In the genomic region with DNA sequence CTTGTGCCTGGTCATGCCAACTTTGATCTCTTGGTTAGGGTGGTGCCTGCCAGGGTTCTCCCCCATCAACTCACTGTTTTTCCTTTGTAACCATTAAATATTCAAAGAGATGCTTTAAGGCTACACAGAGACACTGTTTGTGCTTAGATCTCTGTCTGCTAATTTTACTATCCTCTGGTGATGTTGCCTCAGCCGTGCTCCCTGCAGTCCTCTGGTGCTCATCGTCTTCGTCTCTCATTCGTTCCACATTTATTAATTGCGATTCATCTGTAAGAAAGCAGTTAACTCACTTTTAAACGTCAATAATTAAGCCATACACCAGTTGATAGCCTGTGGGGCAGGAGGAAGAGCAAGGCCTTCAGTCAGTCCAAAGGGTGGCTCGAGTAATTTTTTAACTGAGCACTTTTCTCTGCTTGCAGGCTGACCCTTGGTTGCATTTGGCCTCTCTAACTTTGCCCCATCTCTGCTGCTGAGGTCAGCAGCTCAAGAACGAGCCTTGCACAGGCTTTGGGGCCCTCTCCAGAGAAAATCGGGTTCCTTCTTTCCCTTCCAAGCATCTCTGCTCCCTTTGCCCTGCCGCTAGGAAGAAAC, we compare ENCODE assay signal across 19 cellular contexts.
"Had no signal": no experiment of that assay in that cellular context is flagged by ENCODE, and none has a peak within 500 bp of the region (broad histone marks: within the 10 kb centered on the region; RNA-seq: fewer than 3 reads in every experiment).

No MANE protein-coding gene starts in this region.

- DNase-seq: activated CD4-positive, alpha-beta T cell treated with anti-CD3 and anti-CD28 coated beads for 36 hours; activated CD4-positive, alpha-beta T cell treated with anti-CD3 and anti-CD28 coated beads, Interleukin-2, amount 50 U/mL, for 48 hours; activated gamma-delta T cell; effector CD8-positive, alpha-beta T cell; mesenchymal stem cell; mucosa of descending colon; naive B cell; stimulated activated CD4-positive, alpha-beta T cell treated with anti-CD3 and anti-CD28 coated beads, Interleukin-12 subunit alpha, Interleukin-12 subunit beta, amount 100 ng/mL, for 4 hours; stimulated activated CD4-positive, alpha-beta T cell treated with anti-CD3 and anti-CD28 coated beads, Interleukin-1b, Interleukin-23, amount 100 ng/mL, for 48 hours; stimulated activated CD8-positive, alpha-beta memory T cell treated with anti-CD3 and anti-CD28 coated beads, Interleukin-4, amount 100 ng/mL, for 48 hours; stimulated activated naive CD4-positive, alpha-beta T cell; T-cell had no signal

- H3K36me3 Mint-ChIP-seq: activated naive CD4-positive, alpha-beta T cell treated with anti-CD3 and anti-CD28 coated beads, Interleukin-2, amount 50 U/mL, for 72 hours; naive B cell; T-cell; WTC11 had no signal

- H3K79me2 ChIP-seq: hepatocyte had no signal

- H3K9me3 ChIP-seq: left lung, mucosa of descending colon, pancreas, thyroid gland had no signal

- H3K9me3 Mint-ChIP-seq: activated naive CD4-positive, alpha-beta T cell treated with anti-CD3 and anti-CD28 coated beads, Interleukin-2, amount 50 U/mL, for 72 hours; dendritic cell treated with granulocyte-macrophage colony-stimulating factor and Interleukin-4, amounts not matched to agents 40 ng/mL and 50 ng/mL, for 4 days had no signal

- H3K4me2 ChIP-seq: hepatocyte had no signal

- H2AFZ ChIP-seq: hepatocyte had no signal

- H3K4me1 ChIP-seq: pancreas, thyroid gland had no signal

- H3K4me1 Mint-ChIP-seq: activated CD4-positive, alpha-beta T cell treated with anti-CD3 and anti-CD28 coated beads for 36 hours; naive B cell; T-cell had no signal

- H3K4me3 Mint-ChIP-seq: activated CD4-positive, alpha-beta T cell treated with anti-CD3 and anti-CD28 coated beads for 36 hours; dendritic cell treated with granulocyte-macrophage colony-stimulating factor and Interleukin-4, amounts not matched to agents 40 ng/mL and 50 ng/mL, for 4 days; naive B cell; T-cell; WTC11 had no signal

- H3K27ac Mint-ChIP-seq: activated CD4-positive, alpha-beta T cell treated with anti-CD3 and anti-CD28 coated beads for 36 hours; activated naive CD4-positive, alpha-beta T cell treated with anti-CD3 and anti-CD28 coated beads, Interleukin-2, amount 50 U/mL, for 72 hours; dendritic cell treated with granulocyte-macrophage colony-stimulating factor and Interleukin-4, amounts not matched to agents 40 ng/mL and 50 ng/mL, for 4 days; T-cell; WTC11 had no signal

- H3K27ac ChIP-seq: hepatocyte, pancreas, thyroid gland had no signal

- H3K27me3 ChIP-seq: pancreas, thyroid gland had no signal

- H3K4me3 ChIP-seq: hepatocyte, left lung, mucosa of descending colon, pancreas, thyroid gland had no signal

- H3K36me3 ChIP-seq: left lung, pancreas, thyroid gland had no signal
